ENCODE assay signal across 1 cellular context in the genomic region with DNA sequence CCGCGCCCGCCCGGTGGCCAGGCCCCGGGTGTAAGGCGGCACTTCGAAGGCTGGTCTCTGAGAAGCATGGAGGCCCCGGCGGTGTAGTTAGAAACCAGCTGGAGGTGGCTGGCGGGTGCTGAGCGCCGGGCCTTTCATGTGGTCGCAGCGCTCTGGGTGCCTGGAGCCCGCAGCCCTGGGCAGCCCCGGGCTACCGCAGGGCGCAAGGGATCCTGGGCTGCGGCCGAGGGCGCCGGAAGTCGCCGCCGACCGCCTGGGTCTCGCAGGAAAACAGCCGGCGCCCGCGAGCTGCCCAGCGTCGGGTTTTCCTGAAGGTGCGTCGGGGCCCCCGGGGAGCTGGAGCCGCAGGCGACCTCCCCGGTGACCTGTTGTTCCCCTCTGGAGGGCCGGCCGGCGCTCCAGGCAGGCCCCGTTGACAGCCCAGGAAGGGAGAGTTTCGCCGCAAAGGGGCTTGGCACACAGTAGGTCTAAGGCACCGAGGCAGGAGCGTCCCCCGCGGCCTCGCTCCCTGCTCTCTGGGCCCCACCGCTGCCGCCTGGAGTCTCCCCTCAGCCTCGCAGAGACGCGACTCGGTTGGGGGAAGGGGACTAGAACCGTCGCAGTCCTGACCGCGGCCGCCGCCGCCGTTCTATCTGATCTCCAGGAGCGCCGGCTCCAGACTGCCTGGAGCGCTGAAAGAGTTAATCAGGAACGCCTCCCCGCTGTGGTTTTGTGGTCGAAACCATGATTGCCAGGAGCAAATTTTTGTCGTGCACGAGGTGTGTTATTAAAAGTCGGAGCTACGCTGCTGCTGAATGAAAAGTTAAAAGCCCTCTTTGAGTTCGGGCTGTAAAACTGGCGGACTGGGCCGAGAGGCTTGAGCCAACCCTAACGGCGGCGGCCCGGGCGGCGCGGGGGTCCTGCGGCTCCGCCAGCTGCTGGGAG.
TF ChIP-seq lines count a peak whose summit lies in the region.

No MANE protein-coding gene starts in this region.

TF ChIP-seq in K562, 482 proteins besides CTCF, POLR2A, EP300 and RAD21 (continued from another document and continues in another):
- TF ChIP-seq CCNT2 (IDR thresholded peaks at IDR 0.05; ENCODE audit: borderline replicate concordance, extremely low read depth, insufficient read length, low read depth, low read length) (peak; percentile 67), NR1H2 (CRISPR knock-in tag; IDR thresholded peaks at IDR 0.05) (no peak), POLR2B (IDR thresholded peaks at IDR 0.05; ENCODE audit: low read depth, partially characterized antibody) (no peak), TSC22D4 (tag; IDR thresholded peaks at IDR 0.05) (no peak), PTBP1 (IDR thresholded peaks at IDR 0.05; ENCODE audit: low read depth, low read length) (no peak), FOXK1 (CRISPR knock-in tag; IDR thresholded peaks at IDR 0.05; ENCODE audit: borderline replicate concordance) (no peak), MTA3 (IDR thresholded peaks at IDR 0.05; ENCODE audit: borderline replicate concordance) (peak; percentile 73; the same call in 1 of the 2 replicates), MCM7 (IDR thresholded peaks at IDR 0.05) (no peak), CEBPB (tag; IDR thresholded peaks at IDR 0.05) (no peak), FOXJ3 (CRISPR knock-in tag; IDR thresholded peaks at IDR 0.05) (no peak), CEBPG (CRISPR knock-in tag; IDR thresholded peaks at IDR 0.05) (0 out of 2 replicates have a peak, but pooled peaks have one; percentile 22), CEBPG (tag; conservative IDR thresholded peaks at IDR 0.05 in 1 of 2, IDR thresholded peaks at IDR 0.05 in 1 of 2) (no peak), CREB3 (tag; conservative IDR thresholded peaks at IDR 0.05; ENCODE audit: low read depth) (no peak), BRD9 (IDR thresholded peaks at IDR 0.05; ENCODE audit: low read depth, partially characterized antibody) (no peak), THRAP3 (IDR thresholded peaks at IDR 0.05; ENCODE audit: borderline replicate concordance) (no peak), ETV5 (CRISPR knock-in tag; IDR thresholded peaks at IDR 0.05; ENCODE audit: low read depth) (peak; percentile 76), POU5F1 (IDR thresholded peaks at IDR 0.05; ENCODE audit: borderline replicate concordance, low read depth, low read length, partially characterized antibody) (no peak), HDGF (IDR thresholded peaks at IDR 0.05) (no peak), LCOR (CRISPR knock-in tag; IDR thresholded peaks at IDR 0.05) (0 out of 2 replicates have a peak, but pooled peaks have one; percentile 62), HMBOX1 (IDR thresholded peaks at IDR 0.05) (no peak), TEAD4 (IDR thresholded peaks at IDR 0.05; ENCODE audit: low read length) (peak; percentile 77), TEAD4 (CRISPR knock-in tag; IDR thresholded peaks at IDR 0.05; ENCODE audit: borderline replicate concordance) (no peak), GATAD2A (IDR thresholded peaks at IDR 0.05) (peak; percentile 63; the same call in 1 of the 2 replicates), JUN (IDR thresholded peaks at IDR 0.05; ENCODE audit: borderline replicate concordance, low read depth, low read length) (no peak), JUN (CRISPR knock-in tag; IDR thresholded peaks at IDR 0.05; ENCODE audit: borderline replicate concordance) (no peak), IRF2 (CRISPR knock-in tag; IDR thresholded peaks at IDR 0.05) (no peak), GATAD2B (IDR thresholded peaks at IDR 0.05; ENCODE audit: borderline replicate concordance) (peak; percentile 21; the same call in 1 of the 2 replicates), NRF1 (conservative IDR thresholded peaks at IDR 0.05 in 1 of 2, IDR thresholded peaks at IDR 0.05 in 1 of 2) (peak; percentile 31 to 37; a peak in 2 of 4 replicates), LEF1 (IDR thresholded peaks at IDR 0.05) (peak; percentile 16; the same call in 1 of the 2 replicates), SAP30 (IDR thresholded peaks at IDR 0.05; ENCODE audit: borderline replicate concordance, insufficient read depth, low read depth, low read length, poor library complexity, severe bottlenecking) (no peak), ZSCAN32 (CRISPR knock-in tag; IDR thresholded peaks at IDR 0.05) (no peak), UBTF (IDR thresholded peaks at IDR 0.05; ENCODE audit: borderline replicate concordance in 1 of 2, low read depth in 2 of 2, low read length in 2 of 2) (peak in 1 of 2 experiments; percentile 35; a peak in 1 of 4 replicates), GATA2 (CRISPR knock-in tag; IDR thresholded peaks at IDR 0.05) (peak; percentile 61), FIP1L1 (IDR thresholded peaks at IDR 0.05; ENCODE audit: low read depth, low read length, poor library complexity, severe bottlenecking) (peak; percentile 31), ZNF282 (CRISPR knock-in tag; IDR thresholded peaks at IDR 0.05) (0 out of 2 replicates have a peak, but pooled peaks have one; percentile 18), CHD4 (IDR thresholded peaks at IDR 0.05; ENCODE audit: insufficient read depth, insufficient replicate concordance, low read depth, low read length, poor library complexity, severe bottlenecking) (no peak), NBN (IDR thresholded peaks at IDR 0.05; ENCODE audit: low read depth) (peak; percentile 59; the same call in 1 of the 2 replicates), TRIM28 (IDR thresholded peaks at IDR 0.05) (no peak), RBFOX2 (IDR thresholded peaks at IDR 0.05; ENCODE audit: low read depth, low read length) (peak; percentile 72), ZKSCAN8 (CRISPR knock-in tag; IDR thresholded peaks at IDR 0.05) (no peak), ZBTB34 (CRISPR knock-in tag; IDR thresholded peaks at IDR 0.05) (no peak), SMAD4 (CRISPR knock-in tag; conservative IDR thresholded peaks at IDR 0.05) (peak; percentile 99), ZNF589 (CRISPR knock-in tag; IDR thresholded peaks at IDR 0.05; ENCODE audit: low read depth) (no peak), ZNF3 (CRISPR knock-in tag; IDR thresholded peaks at IDR 0.05) (no peak), EGR1 (conservative IDR thresholded peaks at IDR 0.05) (peak; percentile 25; the same call in 1 of the 2 replicates), CUX1 (CRISPR knock-in tag; IDR thresholded peaks at IDR 0.05) (no peak), PYGO2 (tag; IDR thresholded peaks at IDR 0.05) (no peak)
- TF ChIP-seq, protein P1, sequence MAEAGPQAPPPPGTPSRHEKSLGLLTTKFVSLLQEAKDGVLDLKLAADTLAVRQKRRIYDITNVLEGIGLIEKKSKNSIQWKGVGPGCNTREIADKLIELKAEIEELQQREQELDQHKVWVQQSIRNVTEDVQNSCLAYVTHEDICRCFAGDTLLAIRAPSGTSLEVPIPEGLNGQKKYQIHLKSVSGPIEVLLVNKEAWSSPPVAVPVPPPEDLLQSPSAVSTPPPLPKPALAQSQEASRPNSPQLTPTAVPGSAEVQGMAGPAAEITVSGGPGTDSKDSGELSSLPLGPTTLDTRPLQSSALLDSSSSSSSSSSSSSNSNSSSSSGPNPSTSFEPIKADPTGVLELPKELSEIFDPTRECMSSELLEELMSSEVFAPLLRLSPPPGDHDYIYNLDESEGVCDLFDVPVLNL (CRISPR knock-in tag; IDR thresholded peaks at IDR 0.05; ENCODE audit: low read depth), result no peak
- TF ChIP-seq, protein P2, sequence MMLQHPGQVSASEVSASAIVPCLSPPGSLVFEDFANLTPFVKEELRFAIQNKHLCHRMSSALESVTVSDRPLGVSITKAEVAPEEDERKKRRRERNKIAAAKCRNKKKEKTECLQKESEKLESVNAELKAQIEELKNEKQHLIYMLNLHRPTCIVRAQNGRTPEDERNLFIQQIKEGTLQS (IDR thresholded peaks at IDR 0.05), result no peak
- TF ChIP-seq, protein P2 (CRISPR knock-in tag; conservative IDR thresholded peaks at IDR 0.05), result peak; percentile 40; the same call in 1 of the 2 replicates
